14 cellular contexts compared by ENCODE assay signal in genomic region chr15:90762109-90762508, GRCh38. TPM values are rescaled to one million over a fixed set of nuclear protein-coding genes. Genes with fewer than 3 reads are reported as not detected.
DNase-seq lines count a peak whose midpoint lies in the region; ATAC-seq, FAIRE-seq and TF ChIP-seq lines count a peak whose summit lies in the region.
"Had no signal": no experiment of that assay in that cellular context is flagged by ENCODE, and none has a peak within 500 bp of the region (broad histone marks: within the 10 kb centered on the region; RNA-seq: fewer than 3 reads in every experiment).

No MANE protein-coding gene starts in this region.

- H3K27me3 ChIP-seq in liver (ENCODE audit: control insufficient read depth in 4 of 4, insufficient read depth in 4 of 4, low read length in 3 of 4) (no peaks in the 10 kb centered on the region), HepG2 (ENCODE audit: control insufficient read depth in 1 of 2, insufficient read depth in 2 of 2, low read length in 2 of 2) (no peaks in the 10 kb centered on the region), endodermal cell (ENCODE audit: control insufficient read depth, insufficient read depth, low read length, poor library complexity, severe bottlenecking) (no peaks in the 10 kb centered on the region), aorta (ENCODE audit: control insufficient read depth in 1 of 2, insufficient read depth in 2 of 2, low read length in 1 of 2) (no peaks in the 10 kb centered on the region)
- H3K27me3 ChIP-seq: BLaER1, esophagus squamous epithelium had no signal

- H3K27ac Mint-ChIP-seq in endodermal cell (peak overlapping the region; percentile 22), mesothelial cell of epicardium (peak overlapping the region; percentile 2)
- H3K27ac Mint-ChIP-seq: activated naive CD4-positive, alpha-beta T cell treated with anti-CD3 and anti-CD28 coated beads for 36 hours had no signal

- H3K27me3 Mint-ChIP-seq in endodermal cell (ENCODE audit: insufficient read depth) (no peaks in the 10 kb centered on the region), mesothelial cell of epicardium (ENCODE audit: low read depth) (no peaks in the 10 kb centered on the region)
- H3K27me3 Mint-ChIP-seq: IgD-negative memory B cell had no signal

- no peak for ATAC-seq in HepG2
- peak; percentile 64 for ATAC-seq in aorta (ENCODE audit: low FRiP score)
- no peak for ATAC-seq in GM18505 (IDR thresholded peaks at IDR 0.05; ENCODE audit: unreplicated experiment)

- H3K9ac ChIP-seq in liver (ENCODE audit: low read depth in 1 of 2, low read length in 2 of 2), result no peak overlapping the region
- H3K9ac ChIP-seq in HepG2 (ENCODE audit: insufficient read depth, low read depth, low read length), result no peak overlapping the region
- H3K9ac ChIP-seq in endodermal cell (ENCODE audit: extremely low read depth, low read length, poor library complexity, severe bottlenecking), result no peak overlapping the region
- H3K9ac ChIP-seq: BLaER1 had no signal

- no peaks in the 10 kb centered on the region for H3K79me2 ChIP-seq in HepG2 (ENCODE audit: insufficient read depth, low read length)

- H3K36me3 ChIP-seq in liver (ENCODE audit: control insufficient read depth in 4 of 4, insufficient read depth in 3 of 4, low read depth in 1 of 4, low read length in 3 of 4) (no peaks in the 10 kb centered on the region), HepG2 (replicated peaks in 1 of 2; ENCODE audit: control insufficient read depth in 1 of 2, insufficient read depth in 2 of 2, low read length in 2 of 2) (peaks cover 1 to 8% of the 10 kb centered on the region in 2 experiments; a peak in 2 of 5 replicates), endodermal cell (ENCODE audit: control insufficient read depth, insufficient read depth, low read length) (peaks cover 34% of the 10 kb centered on the region), aorta (ENCODE audit: control insufficient read depth in 1 of 2, insufficient read depth in 2 of 2, low read length in 1 of 2) (no peaks in the 10 kb centered on the region)
- H3K36me3 ChIP-seq: esophagus squamous epithelium had no signal

- CTCF ChIA-PET in HepG2 (lab: Yijun Ruan, JAX; ENCODE audit: low intra/inter-chr PET ratio, low total read pairs), result no interaction called here

- TF ChIP-seq POLR2A in HepG2 (IDR thresholded peaks at IDR 0.05; ENCODE audit: insufficient read depth in 1 of 2, low read depth in 2 of 2, low read length in 2 of 2) (no peak), GM18505 (IDR thresholded peaks at IDR 0.05; ENCODE audit: borderline replicate concordance, extremely low read depth, insufficient read depth, insufficient read length) (no peak)

- no peak for TF ChIP-seq RAD21 in liver (IDR thresholded peaks at IDR 0.05)
- TF ChIP-seq RAD21 in HepG2 (CRISPR knock-in tag; IDR thresholded peaks at IDR 0.05), result no peak

- H3K4me1 Mint-ChIP-seq in endodermal cell (peaks cover 28% of the 10 kb centered on the region), mesothelial cell of epicardium (peaks cover 14% of the 10 kb centered on the region)

- H3K27ac ChIP-seq in liver (ENCODE audit: low read depth in 1 of 2, low read length in 2 of 2) (no peak overlapping the region), HepG2 (ENCODE audit: extremely low read length, insufficient read depth, low read length) (no peak overlapping the region), endodermal cell (ENCODE audit: low read depth, low read length) (no peak overlapping the region), aorta (ENCODE audit: low read depth in 1 of 2, low read length in 2 of 2) (no peak overlapping the region)
- H3K27ac ChIP-seq: BLaER1 had no signal

- 85% methylated on average over 6 of the region's 6 CpGs for WGBS in liver
- WGBS in HepG2 (ENCODE audit: low lambda C conversion rate), result 97% methylated on average over 6 of the region's 6 CpGs
- 86 to 87% methylated on average over 4 to 6 of the region's 6 CpGs for WGBS in endodermal cell (ENCODE audit: insufficient coverage in 1 of 2, insufficient read length in 1 of 2), 2 experiments
- 73 to 80% methylated on average over 6 of the region's 6 CpGs for WGBS in aorta, 2 donors

- H3K4me3 Mint-ChIP-seq in endodermal cell (no peak overlapping the region), mesothelial cell of epicardium (no peak overlapping the region)
- H3K4me3 Mint-ChIP-seq: activated naive CD4-positive, alpha-beta T cell treated with anti-CD3 and anti-CD28 coated beads for 36 hours; IgD-negative memory B cell; neural crest cell had no signal

- no peak for FAIRE-seq in HepG2 (lab: Jason Lieb, UNC)
- FAIRE-seq: H54 had no signal

- intact Hi-C loops in HepG2 (cut with micrococcal nuclease; ENCODE audit: unreplicated experiment) (no loop called here), aorta (cut with DNase I) (no loop called here)

- TF ChIP-seq CTCF in liver (IDR thresholded peaks at IDR 0.05; ENCODE audit: low read depth, low read length, missing input control), result no peak
- TF ChIP-seq CTCF in HepG2 (CRISPR knock-in tag; IDR thresholded peaks at IDR 0.05), result no peak
- TF ChIP-seq CTCF in endodermal cell (conservative IDR thresholded peaks at IDR 0.05), result no peak
- TF ChIP-seq CTCF in mesothelial cell of epicardium (IDR thresholded peaks at IDR 0.05; ENCODE audit: unreplicated experiment), result no peak

- H2AFZ ChIP-seq in HepG2 (ENCODE audit: low read length), result no peak overlapping the region

- no peaks in the 10 kb centered on the region for H3K9me3 Mint-ChIP-seq in endodermal cell
- H3K9me3 Mint-ChIP-seq in mesothelial cell of epicardium, result no peaks in the 10 kb centered on the region
- H3K9me3 Mint-ChIP-seq: activated naive CD4-positive, alpha-beta T cell treated with anti-CD3 and anti-CD28 coated beads for 36 hours; IgD-negative memory B cell; neural crest cell had no signal

- H3K4me2 ChIP-seq in HepG2 (ENCODE audit: low read depth, low read length), result no peak overlapping the region
- H3K4me2 ChIP-seq: BLaER1 had no signal

- H3K4me3 ChIP-seq in liver (ENCODE audit: low read depth in 1 of 3, low read length in 3 of 3) (no peak overlapping the region), HepG2 (replicated peaks in 1 of 3; ENCODE audit: insufficient read depth in 1 of 3, low read depth in 2 of 3, low read length in 3 of 3) (no peak overlapping the region), endodermal cell (ENCODE audit: low read length) (no peak overlapping the region), aorta (ENCODE audit: low read length in 2 of 2) (no peak overlapping the region)
- H3K4me3 ChIP-seq: BLaER1, esophagus squamous epithelium had no signal

- H3K4me1 ChIP-seq in liver (ENCODE audit: control insufficient read depth in 4 of 4, insufficient read depth in 4 of 4, low read length in 3 of 4) (peaks cover 0 to 4% (median 0%) of the 10 kb centered on the region in 4 donors), HepG2 (ENCODE audit: insufficient read depth, low read length) (no peaks in the 10 kb centered on the region), endodermal cell (ENCODE audit: control insufficient read depth, insufficient read depth, low read length) (peaks cover 3% of the 10 kb centered on the region), aorta (ENCODE audit: control insufficient read depth in 1 of 2, insufficient read depth in 2 of 2, low read length in 2 of 2) (peaks cover 0 to 3% of the 10 kb centered on the region in 2 donors)
- H3K4me1 ChIP-seq: BLaER1, esophagus squamous epithelium had no signal

- peaks cover 16% of the 10 kb centered on the region for H3K36me3 Mint-ChIP-seq in endodermal cell (ENCODE audit: low read depth)
- H3K36me3 Mint-ChIP-seq in mesothelial cell of epicardium, result peaks cover 8% of the 10 kb centered on the region

- no peaks in the 10 kb centered on the region for H4K20me1 ChIP-seq in HepG2 (ENCODE audit: insufficient read depth, low read length)
- H4K20me1 ChIP-seq: BLaER1 had no signal

- BruUV-seq in HepG2 (replicated peaks; lab: Mats Ljungman, UMichigan), result no TSS peak

- in situ Hi-C loops in HepG2 (cut with HindIII; ENCODE audit: extremely low pct_ligation_motif_present, low pct_unique_long_range_greater_than_20kb), result no loop called here

- TF ChIP-seq EP300 in HepG2 (IDR thresholded peaks at IDR 0.05; ENCODE audit: low read depth in 2 of 2, low read length in 2 of 2) (no peak), HepG2 (CRISPR knock-in tag; IDR thresholded peaks at IDR 0.05; ENCODE audit: borderline replicate concordance) (no peak)

- POLR2A ChIA-PET in HepG2 (lab: Yijun Ruan, JAX), result no interaction called here

- DNase-seq in HepG2 (ENCODE audit: low spot score), result no peak
- DNase-seq in endodermal cell, result peak; percentile 49
- DNase-seq in mesothelial cell of epicardium (ENCODE audit: low spot score in 2 of 2, unreplicated experiment in 2 of 2), result no peak
- DNase-seq in aorta, result peak; percentile 74
- no peak for DNase-seq in NCI-H69 (lab: John Stamatoyannopoulos, UW)
- DNase-seq in HuH-7.5 (ENCODE audit: low spot score), result no peak
- DNase-seq: activated naive CD4-positive, alpha-beta T cell treated with anti-CD3 and anti-CD28 coated beads for 36 hours; esophagus squamous epithelium had no signal

- H3K9me3 ChIP-seq in liver (ENCODE audit: control insufficient read depth in 4 of 4, low read length in 3 of 4) (no peaks in the 10 kb centered on the region), HepG2 (ENCODE audit: low read length) (no peaks in the 10 kb centered on the region), endodermal cell (ENCODE audit: control insufficient read depth, low read length) (no peaks in the 10 kb centered on the region), aorta (ENCODE audit: control insufficient read depth, low read length) (no peaks in the 10 kb centered on the region)
- H3K9me3 ChIP-seq: BLaER1, esophagus squamous epithelium had no signal

RNA-seq across cellular contexts. Expression of gene BLM, which starts 45.0 kb away (rescaled TPM):
- total RNA-seq in liver (10 to 100 TPM in 1 of 2 donors, under 1 TPM in 1; 0.33 to 15.1 TPM), HepG2 (2016; rRNA removed; fragmentation: Illumina TruSeq; extraction: Trizol) (11.8 and 17.4 TPM in 2 replicates), endodermal cell (10 to 100 TPM; 29.6 to 34.9 TPM), mesothelial cell of epicardium (11.2 to 13.4 TPM (median 12.9 TPM) in 3 replicates), aorta (1 to 10 TPM in 1 of 2 donors, under 1 TPM in 1; 0.94 to 3.2 TPM)
- polyA plus RNA-seq in liver (under 1 TPM; 0.40 to 0.43 TPM), HepG2 (2011; rRNA removed) (2.8 and 5.1 TPM in 2 replicates), aorta (1 to 10 TPM in 1 of 2 donors, not detected in 1; 1.5 TPM)
- 2.2 and 2.6 TPM in 2 replicates for total RNA-seq in HepG2 (2016; cell fraction: cytosol; rRNA removed; fragmentation: Illumina TruSeq; extraction: Trizol; ENCODE audit: low read depth)
- total RNA-seq in HepG2 (2016; cell fraction: insoluble cytoplasmic fraction; rRNA removed; fragmentation: Illumina TruSeq; extraction: Trizol), result 10.5 and 15.0 TPM in 2 replicates
- total RNA-seq in HepG2 (2016; cell fraction: membrane; rRNA removed; fragmentation: Illumina TruSeq; extraction: Trizol), result 3.6 and 3.8 TPM in 2 replicates
- total RNA-seq in HepG2 (2016; cell fraction: nucleus; rRNA removed; fragmentation: Illumina TruSeq; extraction: Trizol), result 12.3 and 13.7 TPM in 2 replicates
- 1.1 and 1.5 TPM in 2 replicates for polyA plus RNA-seq in HepG2 (2011; cell fraction: cytosol; rRNA removed)
- 2.3 and 2.9 TPM in 2 replicates for polyA plus RNA-seq in HepG2 (2011; cell fraction: nucleus; rRNA removed)
- polyA plus RNA-seq in HepG2 (2012), result 0.87 and 4.0 TPM in 2 replicates
- 0.60 and 0.83 TPM in 2 replicates for polyA plus RNA-seq in HepG2 (2016; cell fraction: cytosol; fragmentation: Illumina TruSeq; extraction: Trizol; ENCODE audit: low read depth)
- polyA plus RNA-seq in HepG2 (2016; cell fraction: insoluble cytoplasmic fraction; fragmentation: Illumina TruSeq; extraction: Trizol; ENCODE audit: low read depth), result 14.9 and 15.0 TPM in 2 replicates
- polyA plus RNA-seq in HepG2 (2016; cell fraction: membrane; fragmentation: Illumina TruSeq; extraction: Trizol; ENCODE audit: low read depth), result 1.5 and 1.7 TPM in 2 replicates
- polyA plus RNA-seq in HepG2 (2016; cell fraction: nucleus; fragmentation: Illumina TruSeq; extraction: Trizol; ENCODE audit: insufficient read depth, low read depth), result 15.5 and 15.9 TPM in 2 replicates
- polyA minus RNA-seq in HepG2 (2011; rRNA and poly(A)+ RNA removed; ENCODE audit: low replicate concordance), result 4.0 and 28.3 TPM in 2 replicates
- polyA minus RNA-seq in HepG2 (2011; cell fraction: cytosol; rRNA and poly(A)+ RNA removed), result 2.6 and 3.3 TPM in 2 replicates
- polyA minus RNA-seq in HepG2 (2011; cell fraction: nucleus; rRNA and poly(A)+ RNA removed), result 4.2 and 5.9 TPM in 2 replicates
- polyA plus RNA-seq in endodermal cell (2013, experiment 1 of 2), result 22.2 TPM
- 24.7 TPM for polyA plus RNA-seq in endodermal cell (2013, experiment 2 of 2)

Comparison
In these comparisons a context has a peak if more than half of its experiments do, and no peak if none do; other contexts are left out.
1. DNase-seq: peak in endodermal cell (single experiment) and aorta (2 of 2); none in HepG2 (single experiment), mesothelial cell of epicardium (0 of 2), NCI-H69 (single experiment) and HuH-7.5 (single experiment).